ENCODE assay signal across 19 cellular contexts in genomic region chr4:88713782-88714181, GRCh38. TPM values are rescaled to one million over a fixed set of nuclear protein-coding genes. Genes with fewer than 3 reads are reported as not detected.
DNase-seq lines count a peak whose midpoint lies in the region; ATAC-seq and TF ChIP-seq lines count a peak whose summit lies in the region.
"Had no signal": no experiment of that assay in that cellular context is flagged by ENCODE, and none has a peak within 500 bp of the region (broad histone marks: within the 10 kb centered on the region; RNA-seq: fewer than 3 reads in every experiment).

No MANE protein-coding gene starts in this region.

- H3K9me3 ChIP-seq in CD4-positive, alpha-beta T cell (ENCODE audit: control insufficient read depth, low read length) = peaks cover 24% of the 10 kb centered on the region
- H3K9me3 ChIP-seq: A549 had no signal

- H3K4me3 Mint-ChIP-seq in CD4-positive, alpha-beta T cell = no peak overlapping the region
- no peak overlapping the region for H3K4me3 Mint-ChIP-seq in chondrocyte (ENCODE audit: unreplicated experiment)
- H3K4me3 Mint-ChIP-seq in naive thymus-derived CD8-positive, alpha-beta T cell = no peak overlapping the region
- H3K4me3 Mint-ChIP-seq: CD8-positive, alpha-beta T cell; GM23338; H9 had no signal

- peaks cover 12% of the 10 kb centered on the region for H3K4me1 Mint-ChIP-seq in CD4-positive, alpha-beta T cell (ENCODE audit: low read depth)
- peaks cover 8% of the 10 kb centered on the region for H3K4me1 Mint-ChIP-seq in chondrocyte (ENCODE audit: low read depth)
- H3K4me1 Mint-ChIP-seq in naive thymus-derived CD8-positive, alpha-beta T cell = peaks cover 0 to 6% (median 2%) of the 10 kb centered on the region in 4 donors
- H3K4me1 Mint-ChIP-seq: GM23338, H9 had no signal

- TF ChIP-seq CTCF in CD4-positive, alpha-beta T cell (IDR thresholded peaks at IDR 0.05) = no peak
- TF ChIP-seq CTCF in chondrocyte (IDR thresholded peaks at IDR 0.05) = no peak

- CTCF ChIA-PET in CD4-positive, alpha-beta T cell (lab: Charles Lee) = interaction anchor here (1.8 kb wide), 1 partner anchor 174 kb away, joined by 4 read pairs; no protein-coding TSS in a partner anchor

- peak overlapping the region; percentile 50 for H3K27ac Mint-ChIP-seq in CD4-positive, alpha-beta T cell
- peak overlapping the region; percentile 29 for H3K27ac Mint-ChIP-seq in chondrocyte (ENCODE audit: unreplicated experiment)
- peak overlapping the region in 6 of 10 donors; percentile 2 to 85 (median 36) for H3K27ac Mint-ChIP-seq in naive thymus-derived CD8-positive, alpha-beta T cell
- H3K27ac Mint-ChIP-seq: GM23338, H9 had no signal

- POLR2A ChIA-PET in CD4-positive, alpha-beta T cell (lab: Charles Lee) = no interaction called here
- POLR2A ChIA-PET in naive thymus-derived CD8-positive, alpha-beta T cell (lab: Charles Lee) = no interaction called here

- H3K9me3 Mint-ChIP-seq in CD4-positive, alpha-beta T cell = peaks cover 16% of the 10 kb centered on the region
- H3K9me3 Mint-ChIP-seq in chondrocyte (ENCODE audit: low read depth) = peaks cover 34% of the 10 kb centered on the region
- H3K9me3 Mint-ChIP-seq in naive thymus-derived CD8-positive, alpha-beta T cell = peaks cover 14 to 41% (median 25%) of the 10 kb centered on the region in 9 donors

- no peak for ATAC-seq in CD4-positive, alpha-beta T cell (ENCODE audit: poor library complexity)
- no peak for ATAC-seq in naive thymus-derived CD8-positive, alpha-beta T cell
- ATAC-seq in GM18907 (IDR thresholded peaks at IDR 0.05; ENCODE audit: unreplicated experiment) = no peak
- ATAC-seq: A549; CD8-positive, alpha-beta T cell; GM12878; GM23338; HCT116 had no signal

- no peaks in the 10 kb centered on the region for H3K27me3 ChIP-seq in CD4-positive, alpha-beta T cell (ENCODE audit: control insufficient read depth, insufficient read depth, low read length)

- intact Hi-C loops in CD4-positive, alpha-beta T cell (cut with DNase I, micrococcal nuclease) = no loop called here

- peaks cover 100% of the 10 kb centered on the region for H3K36me3 Mint-ChIP-seq in CD4-positive, alpha-beta T cell (ENCODE audit: low read depth)
- H3K36me3 Mint-ChIP-seq in chondrocyte (ENCODE audit: low read depth) = peaks cover 28% of the 10 kb centered on the region
- peaks cover 62 to 94% (median 88%) of the 10 kb centered on the region in 3 donors for H3K36me3 Mint-ChIP-seq in naive thymus-derived CD8-positive, alpha-beta T cell

- in situ Hi-C loops in ACHN (cut with HindIII; ENCODE audit: low pct_ligation_motif_present, low pct_unique_long_range_greater_than_20kb, low sequenced_read_pairs) = no loop called here

- no peaks in the 10 kb centered on the region for H3K27me3 Mint-ChIP-seq in CD4-positive, alpha-beta T cell
- H3K27me3 Mint-ChIP-seq in chondrocyte (ENCODE audit: low read depth) = no peaks in the 10 kb centered on the region
- H3K27me3 Mint-ChIP-seq in naive thymus-derived CD8-positive, alpha-beta T cell = no peaks in the 10 kb centered on the region

- DNase-seq in CD4-positive, alpha-beta T cell = no peak
- DNase-seq in chondrocyte (ENCODE audit: low spot score) = no peak
- DNase-seq in naive thymus-derived CD8-positive, alpha-beta T cell = no peak
- DNase-seq in ACHN = no peak
- no peak for DNase-seq in DMS114 treated with DMSO at 0.1 percent for 48 hours (lab: John Stamatoyannopoulos, UW; ENCODE audit: unreplicated experiment)
- DNase-seq: 8988T; C1 segment of cervical spinal cord; Caco-2; CD8-positive, alpha-beta T cell; DMS79; EL; GDM1; H9 had no signal

- H3K27ac ChIP-seq in CD4-positive, alpha-beta T cell (ENCODE audit: low read depth, low read length) = no peak overlapping the region
- H3K27ac ChIP-seq: A549 had no signal

RNA-seq across cellular contexts. Expression of gene NAP1L5, which starts 16.2 kb away (rescaled TPM):
- total RNA-seq in CD4-positive, alpha-beta T cell = 10 to 100 TPM; 17.3 to 17.9 TPM
- total RNA-seq in chondrocyte = 5.1 to 9.1 TPM (median 5.8 TPM) in 3 replicates
- 1 to 10 TPM; 1.4 to 2.0 TPM for total RNA-seq in naive thymus-derived CD8-positive, alpha-beta T cell
- polyA plus RNA-seq in naive thymus-derived CD8-positive, alpha-beta T cell = 1 to 10 TPM; 2.2 to 4.3 (median 2.5) TPM
- total RNA-seq: Caco-2, H4 had no signal
